In the genomic region with DNA sequence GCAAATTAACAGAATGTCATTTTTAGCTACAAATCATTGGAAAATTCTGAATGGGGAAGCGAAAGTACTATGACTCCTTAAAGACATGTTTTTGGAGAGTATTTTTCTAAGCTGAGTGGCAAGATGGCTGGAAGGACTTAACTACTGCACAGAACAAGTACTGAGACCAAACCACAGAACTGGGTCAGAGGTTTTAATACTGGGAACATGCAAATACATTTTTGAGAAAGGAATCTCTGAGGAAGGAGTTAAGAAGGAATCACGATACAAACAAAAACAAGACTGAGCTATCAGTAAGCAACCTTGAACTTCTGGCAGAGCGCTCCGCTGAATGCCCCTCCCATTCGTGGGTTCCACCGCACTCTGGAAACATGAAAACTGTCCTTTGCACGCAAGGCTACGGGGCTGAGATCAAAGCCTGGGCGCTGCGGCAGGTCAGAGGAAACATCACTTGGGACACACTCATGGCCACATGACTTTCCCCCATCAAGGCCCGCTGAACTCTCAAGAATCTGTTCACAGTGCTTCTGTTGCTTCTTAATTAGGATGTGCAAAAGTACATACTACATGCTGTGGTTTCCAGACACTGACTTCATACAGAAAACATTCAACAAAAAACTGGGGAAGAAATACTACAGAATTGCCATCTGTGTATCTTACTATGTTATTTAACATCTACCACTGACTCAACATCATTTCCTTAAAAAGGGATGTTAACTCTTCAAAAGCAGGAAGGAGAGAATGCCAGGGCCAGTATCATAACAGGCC, we compare ENCODE assay signal across 1 cellular context.
TF ChIP-seq lines count a peak whose summit lies in the region.

No MANE protein-coding gene starts in this region.

TF ChIP-seq in HepG2, 621 proteins besides CTCF, POLR2A, EP300 and RAD21 (continued from another document and continues in another):
- TF ChIP-seq, protein P1, sequence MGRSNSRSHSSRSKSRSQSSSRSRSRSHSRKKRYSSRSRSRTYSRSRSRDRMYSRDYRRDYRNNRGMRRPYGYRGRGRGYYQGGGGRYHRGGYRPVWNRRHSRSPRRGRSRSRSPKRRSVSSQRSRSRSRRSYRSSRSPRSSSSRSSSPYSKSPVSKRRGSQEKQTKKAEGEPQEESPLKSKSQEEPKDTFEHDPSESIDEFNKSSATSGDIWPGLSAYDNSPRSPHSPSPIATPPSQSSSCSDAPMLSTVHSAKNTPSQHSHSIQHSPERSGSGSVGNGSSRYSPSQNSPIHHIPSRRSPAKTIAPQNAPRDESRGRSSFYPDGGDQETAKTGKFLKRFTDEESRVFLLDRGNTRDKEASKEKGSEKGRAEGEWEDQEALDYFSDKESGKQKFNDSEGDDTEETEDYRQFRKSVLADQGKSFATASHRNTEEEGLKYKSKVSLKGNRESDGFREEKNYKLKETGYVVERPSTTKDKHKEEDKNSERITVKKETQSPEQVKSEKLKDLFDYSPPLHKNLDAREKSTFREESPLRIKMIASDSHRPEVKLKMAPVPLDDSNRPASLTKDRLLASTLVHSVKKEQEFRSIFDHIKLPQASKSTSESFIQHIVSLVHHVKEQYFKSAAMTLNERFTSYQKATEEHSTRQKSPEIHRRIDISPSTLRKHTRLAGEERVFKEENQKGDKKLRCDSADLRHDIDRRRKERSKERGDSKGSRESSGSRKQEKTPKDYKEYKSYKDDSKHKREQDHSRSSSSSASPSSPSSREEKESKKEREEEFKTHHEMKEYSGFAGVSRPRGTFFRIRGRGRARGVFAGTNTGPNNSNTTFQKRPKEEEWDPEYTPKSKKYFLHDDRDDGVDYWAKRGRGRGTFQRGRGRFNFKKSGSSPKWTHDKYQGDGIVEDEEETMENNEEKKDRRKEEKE (IDR thresholded peaks at IDR 0.05) = no peak
- TF ChIP-seq, protein P2, sequence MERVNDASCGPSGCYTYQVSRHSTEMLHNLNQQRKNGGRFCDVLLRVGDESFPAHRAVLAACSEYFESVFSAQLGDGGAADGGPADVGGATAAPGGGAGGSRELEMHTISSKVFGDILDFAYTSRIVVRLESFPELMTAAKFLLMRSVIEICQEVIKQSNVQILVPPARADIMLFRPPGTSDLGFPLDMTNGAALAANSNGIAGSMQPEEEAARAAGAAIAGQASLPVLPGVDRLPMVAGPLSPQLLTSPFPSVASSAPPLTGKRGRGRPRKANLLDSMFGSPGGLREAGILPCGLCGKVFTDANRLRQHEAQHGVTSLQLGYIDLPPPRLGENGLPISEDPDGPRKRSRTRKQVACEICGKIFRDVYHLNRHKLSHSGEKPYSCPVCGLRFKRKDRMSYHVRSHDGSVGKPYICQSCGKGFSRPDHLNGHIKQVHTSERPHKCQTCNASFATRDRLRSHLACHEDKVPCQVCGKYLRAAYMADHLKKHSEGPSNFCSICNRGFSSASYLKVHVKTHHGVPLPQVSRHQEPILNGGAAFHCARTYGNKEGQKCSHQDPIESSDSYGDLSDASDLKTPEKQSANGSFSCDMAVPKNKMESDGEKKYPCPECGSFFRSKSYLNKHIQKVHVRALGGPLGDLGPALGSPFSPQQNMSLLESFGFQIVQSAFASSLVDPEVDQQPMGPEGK (CRISPR knock-in tag; IDR thresholded peaks at IDR 0.05) = peak; percentile 97
- TF ChIP-seq CEBPG (CRISPR knock-in tag; IDR thresholded peaks at IDR 0.05) (peak; percentile 83), ZSCAN12 (CRISPR knock-in tag; IDR thresholded peaks at IDR 0.05) (peak; percentile 20; the same call in 1 of the 2 replicates), U2AF2 (IDR thresholded peaks at IDR 0.05; ENCODE audit: low read depth, low read length) (no peak), KDM4B (CRISPR knock-in tag; IDR thresholded peaks at IDR 0.05) (peak; percentile 98), KMT2B (CRISPR knock-in tag; IDR thresholded peaks at IDR 0.05) (peak; percentile 88), ZNF766 (CRISPR knock-in tag; IDR thresholded peaks at IDR 0.05; ENCODE audit: borderline replicate concordance) (peak; percentile 86; the same call in 1 of the 2 replicates), MEF2D (CRISPR knock-in tag; IDR thresholded peaks at IDR 0.05) (peak; percentile 96), ZNF337 (CRISPR knock-in tag; IDR thresholded peaks at IDR 0.05; ENCODE audit: borderline replicate concordance, low read depth) (0 out of 2 replicates have a peak, but pooled peaks have one; percentile 72), ZNF350 (CRISPR knock-in tag; IDR thresholded peaks at IDR 0.05; ENCODE audit: borderline replicate concordance, low read depth) (peak; percentile 91), ZNF780A (CRISPR knock-in tag; IDR thresholded peaks at IDR 0.05) (no peak), MYNN (CRISPR knock-in tag; IDR thresholded peaks at IDR 0.05; ENCODE audit: low read depth) (no peak; the same call in 1 of the 2 replicates), PHF21A (CRISPR knock-in tag; IDR thresholded peaks at IDR 0.05) (peak; percentile 97), ZNF12 (CRISPR knock-in tag; IDR thresholded peaks at IDR 0.05) (peak; percentile 81; the same call in 1 of the 2 replicates), ZNF253 (CRISPR knock-in tag; IDR thresholded peaks at IDR 0.05; ENCODE audit: borderline replicate concordance) (no peak), HNRNPK (IDR thresholded peaks at IDR 0.05; ENCODE audit: low read depth, low read length, poor library complexity, severe bottlenecking) (no peak), DMAP1 (CRISPR knock-in tag; IDR thresholded peaks at IDR 0.05) (peak; percentile 91), ZNF607 (CRISPR knock-in tag; IDR thresholded peaks at IDR 0.05; ENCODE audit: borderline replicate concordance) (no peak; the same call in 1 of the 2 replicates), CC2D1A (CRISPR knock-in tag; IDR thresholded peaks at IDR 0.05) (0 out of 2 replicates have a peak, but pooled peaks have one; percentile 21), SMAD3 (CRISPR knock-in tag; IDR thresholded peaks at IDR 0.05) (peak; percentile 95), TEAD3 (CRISPR knock-in tag; optimal IDR thresholded peaks at IDR 0.05; ENCODE audit: borderline replicate concordance) (peak; percentile 93), ZNF570 (CRISPR knock-in tag; IDR thresholded peaks at IDR 0.05; ENCODE audit: borderline replicate concordance) (0 out of 2 replicates have a peak, but pooled peaks have one; percentile 48), ZNF720 (CRISPR knock-in tag; IDR thresholded peaks at IDR 0.05) (no peak), NFE2L2 (IDR thresholded peaks at IDR 0.05; ENCODE audit: low read length) (no peak), POLR2AphosphoS2 (IDR thresholded peaks at IDR 0.05; ENCODE audit: low read depth, low read length) (no peak), ZNF44 (CRISPR knock-in tag; IDR thresholded peaks at IDR 0.05) (peak; percentile 61; the same call in 1 of the 2 replicates), HHEX (CRISPR knock-in tag; IDR thresholded peaks at IDR 0.05) (peak; percentile 73), SMARCC2 (IDR thresholded peaks at IDR 0.05) (no peak), HOXA9 (CRISPR knock-in tag; IDR thresholded peaks at IDR 0.05; ENCODE audit: borderline replicate concordance) (no peak), SMAD9 (CRISPR knock-in tag; IDR thresholded peaks at IDR 0.05) (peak; percentile 91; the same call in 1 of the 2 replicates), TCF7L2 (IDR thresholded peaks at IDR 0.05; ENCODE audit: low read depth, low read length) (peak; percentile 99)
- TF ChIP-seq, protein P3, sequence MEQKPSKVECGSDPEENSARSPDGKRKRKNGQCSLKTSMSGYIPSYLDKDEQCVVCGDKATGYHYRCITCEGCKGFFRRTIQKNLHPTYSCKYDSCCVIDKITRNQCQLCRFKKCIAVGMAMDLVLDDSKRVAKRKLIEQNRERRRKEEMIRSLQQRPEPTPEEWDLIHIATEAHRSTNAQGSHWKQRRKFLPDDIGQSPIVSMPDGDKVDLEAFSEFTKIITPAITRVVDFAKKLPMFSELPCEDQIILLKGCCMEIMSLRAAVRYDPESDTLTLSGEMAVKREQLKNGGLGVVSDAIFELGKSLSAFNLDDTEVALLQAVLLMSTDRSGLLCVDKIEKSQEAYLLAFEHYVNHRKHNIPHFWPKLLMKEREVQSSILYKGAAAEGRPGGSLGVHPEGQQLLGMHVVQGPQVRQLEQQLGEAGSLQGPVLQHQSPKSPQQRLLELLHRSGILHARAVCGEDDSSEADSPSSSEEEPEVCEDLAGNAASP (CRISPR knock-in tag; IDR thresholded peaks at IDR 0.05; ENCODE audit: borderline replicate concordance) = peak; percentile 95
- TF ChIP-seq, protein P4, sequence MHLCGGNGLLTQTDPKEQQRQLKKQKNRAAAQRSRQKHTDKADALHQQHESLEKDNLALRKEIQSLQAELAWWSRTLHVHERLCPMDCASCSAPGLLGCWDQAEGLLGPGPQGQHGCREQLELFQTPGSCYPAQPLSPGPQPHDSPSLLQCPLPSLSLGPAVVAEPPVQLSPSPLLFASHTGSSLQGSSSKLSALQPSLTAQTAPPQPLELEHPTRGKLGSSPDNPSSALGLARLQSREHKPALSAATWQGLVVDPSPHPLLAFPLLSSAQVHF (CRISPR knock-in tag; IDR thresholded peaks at IDR 0.05) = no peak
- TF ChIP-seq, protein P5, sequence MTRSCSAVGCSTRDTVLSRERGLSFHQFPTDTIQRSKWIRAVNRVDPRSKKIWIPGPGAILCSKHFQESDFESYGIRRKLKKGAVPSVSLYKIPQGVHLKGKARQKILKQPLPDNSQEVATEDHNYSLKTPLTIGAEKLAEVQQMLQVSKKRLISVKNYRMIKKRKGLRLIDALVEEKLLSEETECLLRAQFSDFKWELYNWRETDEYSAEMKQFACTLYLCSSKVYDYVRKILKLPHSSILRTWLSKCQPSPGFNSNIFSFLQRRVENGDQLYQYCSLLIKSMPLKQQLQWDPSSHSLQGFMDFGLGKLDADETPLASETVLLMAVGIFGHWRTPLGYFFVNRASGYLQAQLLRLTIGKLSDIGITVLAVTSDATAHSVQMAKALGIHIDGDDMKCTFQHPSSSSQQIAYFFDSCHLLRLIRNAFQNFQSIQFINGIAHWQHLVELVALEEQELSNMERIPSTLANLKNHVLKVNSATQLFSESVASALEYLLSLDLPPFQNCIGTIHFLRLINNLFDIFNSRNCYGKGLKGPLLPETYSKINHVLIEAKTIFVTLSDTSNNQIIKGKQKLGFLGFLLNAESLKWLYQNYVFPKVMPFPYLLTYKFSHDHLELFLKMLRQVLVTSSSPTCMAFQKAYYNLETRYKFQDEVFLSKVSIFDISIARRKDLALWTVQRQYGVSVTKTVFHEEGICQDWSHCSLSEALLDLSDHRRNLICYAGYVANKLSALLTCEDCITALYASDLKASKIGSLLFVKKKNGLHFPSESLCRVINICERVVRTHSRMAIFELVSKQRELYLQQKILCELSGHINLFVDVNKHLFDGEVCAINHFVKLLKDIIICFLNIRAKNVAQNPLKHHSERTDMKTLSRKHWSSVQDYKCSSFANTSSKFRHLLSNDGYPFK (CRISPR knock-in tag; IDR thresholded peaks at IDR 0.05; ENCODE audit: borderline replicate concordance) = peak; percentile 36; the same call in 1 of the 2 replicates
- TF ChIP-seq, protein P6, sequence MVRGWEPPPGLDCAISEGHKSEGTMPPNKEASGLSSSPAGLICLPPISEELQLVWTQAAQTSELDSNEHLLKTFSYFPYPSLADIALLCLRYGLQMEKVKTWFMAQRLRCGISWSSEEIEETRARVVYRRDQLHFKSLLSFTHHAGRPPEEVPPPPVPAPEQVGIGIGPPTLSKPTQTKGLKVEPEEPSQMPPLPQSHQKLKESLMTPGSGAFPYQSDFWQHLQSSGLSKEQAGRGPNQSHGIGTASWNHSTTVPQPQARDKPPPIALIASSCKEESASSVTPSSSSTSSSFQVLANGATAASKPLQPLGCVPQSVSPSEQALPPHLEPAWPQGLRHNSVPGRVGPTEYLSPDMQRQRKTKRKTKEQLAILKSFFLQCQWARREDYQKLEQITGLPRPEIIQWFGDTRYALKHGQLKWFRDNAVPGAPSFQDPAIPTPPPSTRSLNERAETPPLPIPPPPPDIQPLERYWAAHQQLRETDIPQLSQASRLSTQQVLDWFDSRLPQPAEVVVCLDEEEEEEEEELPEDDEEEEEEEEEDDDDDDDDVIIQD (CRISPR knock-in tag; IDR thresholded peaks at IDR 0.05; ENCODE audit: low read depth) = peak; percentile 99
- TF ChIP-seq, protein P7, sequence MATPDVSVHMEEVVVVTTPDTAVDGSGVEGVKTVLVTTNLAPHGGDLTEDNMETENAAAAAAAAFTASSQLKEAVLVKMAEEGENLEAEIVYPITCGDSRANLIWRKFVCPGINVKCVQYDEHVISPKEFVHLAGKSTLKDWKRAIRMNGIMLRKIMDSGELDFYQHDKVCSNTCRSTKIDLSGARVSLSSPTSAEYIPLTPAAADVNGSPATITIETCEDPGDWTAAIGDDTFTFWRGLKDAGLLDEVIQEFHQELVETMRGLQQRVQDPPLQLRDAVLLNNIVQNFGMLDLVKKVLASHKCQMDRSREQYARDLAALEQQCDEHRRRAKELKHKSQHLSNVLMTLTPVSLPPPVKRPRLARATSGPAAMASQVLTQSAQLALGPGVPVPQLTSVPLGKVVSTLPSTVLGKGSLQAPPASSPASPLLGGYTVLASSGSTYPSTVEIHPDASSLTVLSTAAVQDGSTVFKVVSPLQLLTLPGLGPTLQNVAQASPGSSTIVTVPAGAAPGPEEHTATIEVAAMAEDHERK (CRISPR knock-in tag; IDR thresholded peaks at IDR 0.05; ENCODE audit: low read depth) = no peak
- TF ChIP-seq, protein P8, sequence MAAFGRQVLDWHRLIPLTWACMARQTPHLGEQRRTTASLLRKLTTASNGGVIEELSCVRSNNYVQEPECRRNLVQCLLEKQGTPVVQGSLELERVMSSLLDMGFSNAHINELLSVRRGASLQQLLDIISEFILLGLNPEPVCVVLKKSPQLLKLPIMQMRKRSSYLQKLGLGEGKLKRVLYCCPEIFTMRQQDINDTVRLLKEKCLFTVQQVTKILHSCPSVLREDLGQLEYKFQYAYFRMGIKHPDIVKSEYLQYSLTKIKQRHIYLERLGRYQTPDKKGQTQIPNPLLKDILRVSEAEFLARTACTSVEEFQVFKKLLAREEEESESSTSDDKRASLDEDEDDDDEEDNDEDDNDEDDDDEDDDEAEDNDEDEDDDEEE (CRISPR knock-in tag; IDR thresholded peaks at IDR 0.05) = no peak
- TF ChIP-seq, protein P9, sequence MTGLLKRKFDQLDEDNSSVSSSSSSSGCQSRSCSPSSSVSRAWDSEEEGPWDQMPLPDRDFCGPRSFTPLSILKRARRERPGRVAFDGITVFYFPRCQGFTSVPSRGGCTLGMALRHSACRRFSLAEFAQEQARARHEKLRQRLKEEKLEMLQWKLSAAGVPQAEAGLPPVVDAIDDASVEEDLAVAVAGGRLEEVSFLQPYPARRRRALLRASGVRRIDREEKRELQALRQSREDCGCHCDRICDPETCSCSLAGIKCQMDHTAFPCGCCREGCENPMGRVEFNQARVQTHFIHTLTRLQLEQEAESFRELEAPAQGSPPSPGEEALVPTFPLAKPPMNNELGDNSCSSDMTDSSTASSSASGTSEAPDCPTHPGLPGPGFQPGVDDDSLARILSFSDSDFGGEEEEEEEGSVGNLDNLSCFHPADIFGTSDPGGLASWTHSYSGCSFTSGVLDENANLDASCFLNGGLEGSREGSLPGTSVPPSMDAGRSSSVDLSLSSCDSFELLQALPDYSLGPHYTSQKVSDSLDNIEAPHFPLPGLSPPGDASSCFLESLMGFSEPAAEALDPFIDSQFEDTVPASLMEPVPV (CRISPR knock-in tag; IDR thresholded peaks at IDR 0.05) = peak; percentile 91
- TF ChIP-seq, protein P10, sequence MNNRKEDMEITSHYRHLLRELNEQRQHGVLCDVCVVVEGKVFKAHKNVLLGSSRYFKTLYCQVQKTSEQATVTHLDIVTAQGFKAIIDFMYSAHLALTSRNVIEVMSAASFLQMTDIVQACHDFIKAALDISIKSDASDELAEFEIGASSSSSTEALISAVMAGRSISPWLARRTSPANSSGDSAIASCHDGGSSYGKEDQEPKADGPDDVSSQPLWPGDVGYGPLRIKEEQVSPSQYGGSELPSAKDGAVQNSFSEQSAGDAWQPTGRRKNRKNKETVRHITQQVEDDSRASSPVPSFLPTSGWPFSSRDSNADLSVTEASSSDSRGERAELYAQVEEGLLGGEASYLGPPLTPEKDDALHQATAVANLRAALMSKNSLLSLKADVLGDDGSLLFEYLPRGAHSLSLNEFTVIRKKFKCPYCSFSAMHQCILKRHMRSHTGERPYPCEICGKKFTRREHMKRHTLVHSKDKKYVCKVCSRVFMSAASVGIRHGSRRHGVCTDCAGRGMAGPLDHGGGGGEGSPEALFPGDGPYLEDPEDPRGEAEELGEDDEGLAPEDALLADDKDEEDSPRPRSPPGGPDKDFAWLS (CRISPR knock-in tag; IDR thresholded peaks at IDR 0.05; ENCODE audit: borderline replicate concordance) = no peak; the same call in 1 of the 2 replicates
